In the genomic region with DNA sequence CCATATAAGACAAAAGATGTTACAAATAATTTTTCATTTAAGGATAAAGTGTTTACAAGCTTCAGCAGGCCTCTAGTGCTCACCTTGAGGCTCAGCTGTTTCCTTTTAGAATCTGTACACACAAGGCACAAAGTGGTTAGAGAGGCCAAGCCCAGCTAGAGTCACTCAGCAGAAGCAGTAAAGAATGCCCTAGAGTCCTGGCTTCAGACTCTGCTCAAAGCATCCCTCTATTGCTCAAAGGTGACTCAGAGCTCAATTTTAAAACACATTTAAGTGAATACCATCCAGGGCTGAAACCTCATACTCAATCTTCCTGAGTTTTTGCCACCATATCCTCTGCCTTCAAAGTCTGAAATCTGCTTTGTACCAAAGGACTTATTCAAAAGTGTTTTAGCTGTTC, we compare ENCODE assay signal across 25 cellular contexts. TPM values are rescaled to one million over a fixed set of nuclear protein-coding genes. Genes with fewer than 3 reads are reported as not detected.
A peak's percentile ranks its signal among the peaks of the same experiment; 100 is the strongest.
DNase-seq lines count a peak whose midpoint lies in the region; ATAC-seq, FAIRE-seq and TF ChIP-seq lines count a peak whose summit lies in the region.
"Had no signal": no experiment of that assay in that cellular context is flagged by ENCODE, and none has a peak within 500 bp of the region (broad histone marks: within the 10 kb centered on the region; RNA-seq: fewer than 3 reads in every experiment).

No MANE protein-coding gene starts in this region.

- no peak for FAIRE-seq in kidney (lab: Jason Lieb, UNC)

- no peak overlapping the region for H2AFZ ChIP-seq in mammary epithelial cell (ENCODE audit: low read depth, low read length)

- no peaks in the 10 kb centered on the region for H4K20me1 ChIP-seq in mammary epithelial cell (ENCODE audit: insufficient read depth, low read length)

- TF ChIP-seq CTCF in AG09319 (IDR thresholded peaks at IDR 0.05; ENCODE audit: low read depth, low read length) = no peak
- no peak for TF ChIP-seq CTCF in mammary epithelial cell (conservative IDR thresholded peaks at IDR 0.05 in 1 of 2, IDR thresholded peaks at IDR 0.05 in 1 of 2; ENCODE audit: extremely low read depth in 1 of 2, insufficient read depth in 1 of 2, low read depth in 1 of 2, low read length in 2 of 2)
- no peak for TF ChIP-seq CTCF in foreskin keratinocyte (conservative IDR thresholded peaks at IDR 0.05)
- TF ChIP-seq CTCF in esophagus squamous epithelium (IDR thresholded peaks at IDR 0.05) = no peak
- no peak for TF ChIP-seq CTCF in kidney (IDR thresholded peaks at IDR 0.05; ENCODE audit: borderline replicate concordance, extremely low read depth, insufficient read depth)

- no peak overlapping the region for H3K27ac ChIP-seq in mammary epithelial cell (ENCODE audit: insufficient read depth, low read depth, low read length)
- H3K27ac ChIP-seq in foreskin keratinocyte = no peak overlapping the region
- no peak overlapping the region for H3K27ac ChIP-seq in esophagus squamous epithelium
- no peak overlapping the region for H3K27ac ChIP-seq in kidney (ENCODE audit: low read depth in 2 of 2, low read length in 2 of 2)
- H3K27ac ChIP-seq: gastroesophageal sphincter, ovary, testis had no signal

- H3K9me3 ChIP-seq in mammary epithelial cell (replicated peaks; ENCODE audit: insufficient read depth, low read length) (no peaks in the 10 kb centered on the region), esophagus squamous epithelium (no peaks in the 10 kb centered on the region), kidney (ENCODE audit: control insufficient read depth in 1 of 2, low read length in 2 of 2) (no peaks in the 10 kb centered on the region)
- H3K9me3 ChIP-seq: gastroesophageal sphincter, ovary, testis had no signal

- DNase-seq in AG09319 (ENCODE audit: extremely low read depth, low read depth) = peak; percentile 2
- DNase-seq in HCEC 1CT = peak; percentile 11
- peak; percentile 41 for DNase-seq in mammary epithelial cell
- peak in 1 of 2 donors; percentile 51 for DNase-seq in foreskin keratinocyte
- DNase-seq in esophagus squamous epithelium (lab: John Stamatoyannopoulos, UW) = no peak
- DNase-seq in kidney = no peak
- DNase-seq in cardiac septum (ENCODE audit: low spot score) = no peak
- DNase-seq: ACHN; activated CD4-positive, alpha-beta memory T cell treated with anti-CD3 and anti-CD28 coated beads for 36 hours; activated naive CD4-positive, alpha-beta T cell; activated T-cell treated with anti-CD3 and anti-CD28 coated beads for 4 hours; anterior cingulate cortex; CD4-positive, alpha-beta T cell; effector memory CD8-positive, alpha-beta T cell; kidney glomerular epithelial cell; mesendoderm; naive thymus-derived CD4-positive, alpha-beta T cell; NCI-H1694; ovary; T-helper 2 cell; testis had no signal

- H3K4me1 ChIP-seq in mammary epithelial cell (ENCODE audit: insufficient read depth, low read length) (no peaks in the 10 kb centered on the region), foreskin keratinocyte (no peaks in the 10 kb centered on the region), esophagus squamous epithelium (no peaks in the 10 kb centered on the region), kidney (ENCODE audit: control insufficient read depth in 1 of 2, insufficient read depth in 1 of 2, low read depth in 1 of 2, low read length in 2 of 2) (no peaks in the 10 kb centered on the region)
- H3K4me1 ChIP-seq: gastroesophageal sphincter, testis had no signal

- intact Hi-C loops in mammary epithelial cell (cut with micrococcal nuclease) (no loop called here), esophagus squamous epithelium (cut with DNase I) (no loop called here), kidney (cut with DNase I) (no loop called here), cardiac septum (cut with DNase I) (no loop called here)

- H3K27me3 ChIP-seq in mammary epithelial cell (ENCODE audit: insufficient read depth, low read length) (no peaks in the 10 kb centered on the region), foreskin keratinocyte (no peaks in the 10 kb centered on the region), esophagus squamous epithelium (no peaks in the 10 kb centered on the region)
- H3K27me3 ChIP-seq: gastroesophageal sphincter, ovary, testis had no signal

- in situ Hi-C loops in mammary epithelial cell (cut with MboI; ENCODE audit: low sequenced_read_pairs in 2 of 2) = no loop called here

- CTCF ChIA-PET in mammary epithelial cell (lab: Charles Lee; ENCODE audit: low non-redundant PET) = no interaction called here

- dilution Hi-C loops in mammary epithelial cell (cut with HindIII; ENCODE audit: low sequenced_read_pairs) = no loop called here

- no TSS peak for BruUV-seq in mammary epithelial cell (replicated peaks; lab: Mats Ljungman, UMichigan)

- peak; percentile 61 for ATAC-seq in foreskin keratinocyte
- ATAC-seq in GM19035 (IDR thresholded peaks at IDR 0.05; ENCODE audit: unreplicated experiment) = no peak
- ATAC-seq: effector memory CD8-positive, alpha-beta T cell; gastroesophageal sphincter; naive thymus-derived CD4-positive, alpha-beta T cell; stimulated activated effector memory CD8-positive, alpha-beta T cell treated with anti-CD3 and anti-CD28 coated beads, Interleukin-12 subunit alpha, Interleukin-12 subunit beta, amount 100 ng/mL, for 72 hours; WTC11 had no signal

- no peak overlapping the region for H3K4me2 ChIP-seq in mammary epithelial cell (ENCODE audit: insufficient read depth, low read depth, low read length)

- H3K79me2 ChIP-seq in mammary epithelial cell (ENCODE audit: insufficient read depth, low read length) = no peaks in the 10 kb centered on the region

- no peak for TF ChIP-seq POLR2A in esophagus squamous epithelium (IDR thresholded peaks at IDR 0.05)

- no peak overlapping the region for H3K4me3 ChIP-seq in mammary epithelial cell (replicated peaks in 1 of 3; ENCODE audit: insufficient read depth in 1 of 3, low read depth in 2 of 3, low read length in 3 of 3)
- H3K4me3 ChIP-seq in esophagus squamous epithelium = no peak overlapping the region
- H3K4me3 ChIP-seq in kidney (ENCODE audit: low read length in 2 of 2) = no peak overlapping the region
- H3K4me3 ChIP-seq: gastroesophageal sphincter, ovary, testis had no signal

- H3K9ac ChIP-seq in mammary epithelial cell (ENCODE audit: insufficient read depth, low read length) = no peak overlapping the region
- H3K9ac ChIP-seq in kidney (ENCODE audit: low read length in 2 of 2) = no peak overlapping the region

- H3K36me3 ChIP-seq in mammary epithelial cell (ENCODE audit: insufficient read depth, low read length) = no peaks in the 10 kb centered on the region
- H3K36me3 ChIP-seq in esophagus squamous epithelium = no peaks in the 10 kb centered on the region
- H3K36me3 ChIP-seq in kidney (ENCODE audit: control insufficient read depth in 1 of 2, insufficient read depth in 2 of 2, low read length in 2 of 2) = no peaks in the 10 kb centered on the region
- H3K36me3 ChIP-seq: gastroesophageal sphincter, ovary had no signal

RNA-seq across cellular contexts. Expression of a gene that starts 22.6 kb away (rescaled TPM):
- total RNA-seq in mammary epithelial cell (10 to 100 TPM; 16.0 to 23.8 TPM), foreskin keratinocyte (10.2 and 10.3 TPM in 2 replicates), esophagus squamous epithelium (10 to 100 TPM; 20.2 to 37.4 (median 28.7) TPM), kidney (34.1 TPM), cardiac septum (12.3 TPM)
- polyA plus RNA-seq in mammary epithelial cell (7.3 TPM), foreskin keratinocyte (3.5 and 4.1 TPM in 2 replicates), kidney (ENCODE audit: insufficient read depth, low read depth, low replicate concordance) (5.0 TPM)
- polyA minus RNA-seq in mammary epithelial cell = 21.8 TPM

Comparison
In these comparisons a context has a peak if more than half of its experiments do, and no peak if none do; other contexts are left out.
1. DNase-seq: peak in AG09319 (single experiment), HCEC 1CT (single experiment) and mammary epithelial cell (single experiment); none in esophagus squamous epithelium (single experiment), kidney (single experiment) and cardiac septum (single experiment).